Comparison of ENCODE assay signal across 13 cellular contexts in genomic region chr13:95298169-95298940, GRCh38. TPM values are rescaled to one million over a fixed set of nuclear protein-coding genes. Genes with fewer than 3 reads are reported as not detected.
DNase-seq lines count a peak whose midpoint lies in the region; ATAC-seq, FAIRE-seq and TF ChIP-seq lines count a peak whose summit lies in the region.
"Had no signal": no experiment of that assay in that cellular context is flagged by ENCODE, and none has a peak within 500 bp of the region (broad histone marks: within the 10 kb centered on the region; RNA-seq: fewer than 3 reads in every experiment).

No MANE protein-coding gene starts in this region.

- TF ChIP-seq RAD21 in HCT116 (IDR thresholded peaks at IDR 0.05; ENCODE audit: low read depth) = no peak

- peaks cover 0 to 8% (median 0%) of the 10 kb centered on the region in 5 experiments for H3K9me3 Mint-ChIP-seq in brain
- no peaks in the 10 kb centered on the region for H3K9me3 Mint-ChIP-seq in activated CD8-positive, alpha-beta T cell treated with anti-CD3 and anti-CD28 coated beads, Interleukin-2, amount 10 ng/mL, durations not matched to agents 7 days and 5 days (ENCODE audit: insufficient read depth)
- H3K9me3 Mint-ChIP-seq in osteocyte (ENCODE audit: unreplicated experiment) = no peaks in the 10 kb centered on the region
- H3K9me3 Mint-ChIP-seq: activated CD4-positive, alpha-beta memory T cell treated with anti-CD3 and anti-CD28 coated beads for 36 hours had no signal

- H3K9me2 ChIP-seq in HCT116 (ENCODE audit: insufficient read depth) = no peaks in the 10 kb centered on the region

- H3K27ac Mint-ChIP-seq in brain (peak overlapping the region in 3 of 5 experiments; percentile 3 to 25 (median 3)), osteocyte (ENCODE audit: unreplicated experiment) (no peak overlapping the region)
- H3K27ac Mint-ChIP-seq in activated CD8-positive, alpha-beta T cell treated with anti-CD3 and anti-CD28 coated beads, Interleukin-2, amount 10 ng/mL, durations not matched to agents 7 days and 5 days = no peak overlapping the region
- H3K27ac Mint-ChIP-seq: activated CD4-positive, alpha-beta memory T cell treated with anti-CD3 and anti-CD28 coated beads for 36 hours had no signal

- no peak for TF ChIP-seq POLR2A in HCT116 (IDR thresholded peaks at IDR 0.05; ENCODE audit: borderline replicate concordance, extremely low read depth, insufficient read depth, insufficient read length)

- RAD21 ChIA-PET in HCT116 (lab: Charles Lee; ENCODE audit: low non-redundant PET in 1 of 2, low total read pairs in 2 of 2, uncharacterized antibody in 2 of 2, unreplicated experiment in 2 of 2) = interaction anchor here in 1 of 2 experiments (1.2 kb wide), 1 partner anchor 13 kb away, joined by 3 read pairs; no protein-coding TSS in a partner anchor

- H3K4me1 Mint-ChIP-seq in brain (peaks cover 42% of the 10 kb centered on the region), osteocyte (ENCODE audit: unreplicated experiment) (peaks cover 25% of the 10 kb centered on the region)
- peaks cover 23% of the 10 kb centered on the region for H3K4me1 Mint-ChIP-seq in activated CD8-positive, alpha-beta T cell treated with anti-CD3 and anti-CD28 coated beads, Interleukin-2, amount 10 ng/mL, durations not matched to agents 7 days and 5 days (ENCODE audit: low read depth)

- H3K4me1 ChIP-seq in A673 (ENCODE audit: insufficient read depth, low read length, poor library complexity, severe bottlenecking) (peaks cover 26% of the 10 kb centered on the region), HCT116 (ENCODE audit: control insufficient read depth in 1 of 2, insufficient read depth in 2 of 2, low read length in 2 of 2) (peaks cover 36 to 56% of the 10 kb centered on the region in 2 experiments), pancreas (peaks cover 9 to 14% (median 11%) of the 10 kb centered on the region in 3 donors)

- WGBS in pancreas, 2 donors = 92 to 97% methylated on average over 8 of the region's 8 CpGs

- H3K79me2 ChIP-seq in HCT116 (ENCODE audit: insufficient read depth, low read length) = peaks cover 73% of the 10 kb centered on the region

- H3K4me3 Mint-ChIP-seq in brain = peak overlapping the region in 4 of 5 experiments; percentile 23 to 48 (median 44)
- H3K4me3 Mint-ChIP-seq in activated CD8-positive, alpha-beta T cell treated with anti-CD3 and anti-CD28 coated beads, Interleukin-2, amount 10 ng/mL, durations not matched to agents 7 days and 5 days = no peak overlapping the region
- H3K4me3 Mint-ChIP-seq in osteocyte (ENCODE audit: unreplicated experiment) = no peak overlapping the region

- no peak for FAIRE-seq in pancreas (lab: Jason Lieb, UNC)

- H3K9ac ChIP-seq in HCT116 (ENCODE audit: low read length) = no peak overlapping the region

- H3K27me3 ChIP-seq in A673 (replicated peaks; ENCODE audit: insufficient read depth, low read depth, low read length, poor library complexity) (no peaks in the 10 kb centered on the region), HCT116 (ENCODE audit: insufficient read depth, low read length) (no peaks in the 10 kb centered on the region), pancreas (no peaks in the 10 kb centered on the region)
- H3K27me3 ChIP-seq: ascending aorta, suprapubic skin had no signal

- H3K4me3 ChIP-seq in A673 (ENCODE audit: low read depth, low read length, poor library complexity, severe bottlenecking) (no peak overlapping the region), HCT116 (replicated peaks in 1 of 2; ENCODE audit: low read depth in 1 of 2, low read length in 2 of 2) (no peak overlapping the region), pancreas (no peak overlapping the region)
- H3K4me3 ChIP-seq: ascending aorta, suprapubic skin had no signal

- TF ChIP-seq CTCF in A673 (conservative IDR thresholded peaks at IDR 0.05; ENCODE audit: low read depth, low read length) (no peak), HCT116 (IDR thresholded peaks at IDR 0.05 in 2 of 3, conservative IDR thresholded peaks at IDR 0.05 in 1 of 3; ENCODE audit: borderline replicate concordance in 1 of 3, insufficient read depth in 1 of 3, low read depth in 2 of 3, low read length in 2 of 3) (no peak), brain (conservative IDR thresholded peaks at IDR 0.05) (no peak), pancreas (IDR thresholded peaks at IDR 0.05) (no peak), osteocyte (IDR thresholded peaks at IDR 0.05) (no peak)

- H2AFZ ChIP-seq in HCT116 (ENCODE audit: low read depth, low read length, poor library complexity, severe bottlenecking) = no peak overlapping the region

- peak overlapping the region; percentile 97; the same call in 1 of the 2 replicates for H3K4me2 ChIP-seq in HCT116 (ENCODE audit: low read length)

- DNase-seq in A673 (ENCODE audit: low spot score) (no peak), HCT116 (ENCODE audit: low read depth, low spot score) (no peak), pancreas (no peak), occipital lobe (lab: John Stamatoyannopoulos, UW) (no peak), osteocyte (ENCODE audit: extremely low spot score, unreplicated experiment) (no peak)
- no peak for DNase-seq in activated CD8-positive, alpha-beta T cell treated with anti-CD3 and anti-CD28 coated beads, Interleukin-2, amount 10 ng/mL, durations not matched to agents 7 days and 5 days
- DNase-seq: cortex of kidney had no signal

- intact Hi-C loops in A673 (cut with micrococcal nuclease; ENCODE audit: unreplicated experiment) (no loop called here), HCT116 (cut with micrococcal nuclease) (loop anchor here (5.0 to 10.0 kb wide), 2 partner anchors 41 to 176 kb away; no protein-coding TSS in a partner anchor), pancreas (cut with DNase I) (no loop called here)

- no peaks in the 10 kb centered on the region for H3K36me3 ChIP-seq in A673 (ENCODE audit: insufficient read depth, low read length, poor library complexity, severe bottlenecking)
- H3K36me3 ChIP-seq in HCT116 (ENCODE audit: control insufficient read depth in 1 of 2, insufficient read depth in 2 of 2, low read length in 2 of 2) = no peaks in the 10 kb centered on the region
- H3K36me3 ChIP-seq in pancreas = no peaks in the 10 kb centered on the region
- H3K36me3 ChIP-seq: ascending aorta, suprapubic skin had no signal

- peak overlapping the region; percentile 59 for H3K27ac ChIP-seq in A673 (ENCODE audit: low read depth, low read length, poor library complexity, severe bottlenecking)
- no peak overlapping the region for H3K27ac ChIP-seq in HCT116 (ENCODE audit: low read depth, low read length)
- H3K27ac ChIP-seq in pancreas = peak overlapping the region in 3 of 4 donors; percentile 55 to 82 (median 73)
- H3K27ac ChIP-seq: suprapubic skin had no signal

- no peaks in the 10 kb centered on the region for H4K20me1 ChIP-seq in HCT116 (ENCODE audit: insufficient read depth)

- H3K9me3 ChIP-seq in A673 (ENCODE audit: low read depth, low read length, poor library complexity, severe bottlenecking) (no peaks in the 10 kb centered on the region), HCT116 (ENCODE audit: control insufficient read depth in 1 of 2, insufficient read depth in 1 of 2, low read depth in 1 of 2, low read length in 2 of 2) (no peaks in the 10 kb centered on the region), pancreas (no peaks in the 10 kb centered on the region)
- H3K9me3 ChIP-seq: ascending aorta, suprapubic skin had no signal

- CTCF ChIA-PET in A673 (lab: Charles Lee) (no interaction called here), HCT116 (lab: Charles Lee) (interaction anchor here (0.6 to 3.0 kb wide), 5 partner anchors 8 to 106 kb away, joined by 3 to 30 read pairs (median 13); no protein-coding TSS in a partner anchor)
- CTCF ChIA-PET in activated CD8-positive, alpha-beta T cell treated with anti-CD3 and anti-CD28 coated beads, Interleukin-2, amount 10 ng/mL, durations not matched to agents 7 days and 5 days (lab: Charles Lee) = interaction anchor here (0.7 to 2.8 kb wide), 6 partner anchors 82 to 110 kb away, joined by 3 to 15 read pairs (median 6); no protein-coding TSS in a partner anchor

- H3K36me3 Mint-ChIP-seq in brain = no peaks in the 10 kb centered on the region
- no peaks in the 10 kb centered on the region for H3K36me3 Mint-ChIP-seq in activated CD8-positive, alpha-beta T cell treated with anti-CD3 and anti-CD28 coated beads, Interleukin-2, amount 10 ng/mL, durations not matched to agents 7 days and 5 days (ENCODE audit: low read depth)
- H3K36me3 Mint-ChIP-seq in osteocyte (ENCODE audit: unreplicated experiment) = no peaks in the 10 kb centered on the region
- H3K36me3 Mint-ChIP-seq: activated CD4-positive, alpha-beta memory T cell treated with anti-CD3 and anti-CD28 coated beads for 36 hours had no signal

- ATAC-seq in HCT116 (no peak), pancreas (no peak), HG03565 (IDR thresholded peaks at IDR 0.05; ENCODE audit: unreplicated experiment) (no peak)
- no peak for ATAC-seq in activated CD8-positive, alpha-beta T cell treated with anti-CD3 and anti-CD28 coated beads, Interleukin-2, amount 10 ng/mL, durations not matched to agents 7 days and 5 days
- ATAC-seq: esophagus mucosa had no signal

- no TSS peak for BruUV-seq in A673 (replicated peaks; lab: Mats Ljungman, UMichigan)
- no TSS peak for BruUV-seq in HCT116 (replicated peaks; lab: Mats Ljungman, UMichigan)

- H3K27me3 Mint-ChIP-seq in brain (peaks cover 20% of the 10 kb centered on the region), osteocyte (ENCODE audit: unreplicated experiment) (no peaks in the 10 kb centered on the region)
- peaks cover 9% of the 10 kb centered on the region for H3K27me3 Mint-ChIP-seq in activated CD8-positive, alpha-beta T cell treated with anti-CD3 and anti-CD28 coated beads, Interleukin-2, amount 10 ng/mL, durations not matched to agents 7 days and 5 days (ENCODE audit: low read depth)
- H3K27me3 Mint-ChIP-seq: activated CD4-positive, alpha-beta memory T cell treated with anti-CD3 and anti-CD28 coated beads for 36 hours had no signal

- POLR2A ChIA-PET in A673 (lab: Charles Lee; ENCODE audit: low non-redundant PET) (no interaction called here), HCT116 (lab: Charles Lee) (no interaction called here)
- POLR2A ChIA-PET in activated CD8-positive, alpha-beta T cell treated with anti-CD3 and anti-CD28 coated beads, Interleukin-2, amount 10 ng/mL, durations not matched to agents 7 days and 5 days (lab: Charles Lee) = no interaction called here

TF ChIP-seq in HCT116, 20 proteins besides CTCF, POLR2A, EP300 and RAD21 (continues in another document):
- TF ChIP-seq SIN3A (IDR thresholded peaks at IDR 0.05; ENCODE audit: low read depth) = no peak

RNA-seq across cellular contexts. Expression of gene ABCC4, which starts 2.9 kb away (rescaled TPM):
- total RNA-seq in A673 (2021) (42.9 and 52.0 TPM in 2 replicates), HCT116 (2021; ENCODE audit: unreplicated experiment) (26.3 TPM), pancreas (1 to 10 TPM; 3.4 to 8.7 (median 4.7) TPM), occipital lobe (9.0 TPM), osteocyte (4.0 and 4.5 TPM in 2 replicates)
- polyA plus RNA-seq in HCT116 (2012) = 6.6 and 9.0 TPM in 2 replicates
- polyA plus RNA-seq in brain (ENCODE audit: insufficient read depth, low read depth, low replicate concordance) (3.2 TPM), pancreas (1 to 10 TPM in 1 of 2 donors, under 1 TPM in 1; 0.80 to 1.6 TPM)
- total RNA-seq in activated CD8-positive, alpha-beta T cell treated with anti-CD3 and anti-CD28 coated beads, Interleukin-2, amount 10 ng/mL, durations not matched to agents 7 days and 5 days = 1 to 10 TPM; 5.7 to 6.1 TPM

Comparison
In these comparisons a context has a peak if more than half of its experiments do, and no peak if none do; other contexts are left out.
1. H3K27ac Mint-ChIP-seq: peak in brain (3 of 5); none in activated CD8-positive, alpha-beta T cell treated with anti-CD3 and anti-CD28 coated beads, Interleukin-2, amount 10 ng/mL, durations not matched to agents 7 days and 5 days (single experiment) and osteocyte (single experiment).
2. H3K4me3 Mint-ChIP-seq: peak in brain (4 of 5); none in activated CD8-positive, alpha-beta T cell treated with anti-CD3 and anti-CD28 coated beads, Interleukin-2, amount 10 ng/mL, durations not matched to agents 7 days and 5 days (single experiment) and osteocyte (single experiment).